ENCODE assay signal across 1 cellular context in the genomic region with DNA sequence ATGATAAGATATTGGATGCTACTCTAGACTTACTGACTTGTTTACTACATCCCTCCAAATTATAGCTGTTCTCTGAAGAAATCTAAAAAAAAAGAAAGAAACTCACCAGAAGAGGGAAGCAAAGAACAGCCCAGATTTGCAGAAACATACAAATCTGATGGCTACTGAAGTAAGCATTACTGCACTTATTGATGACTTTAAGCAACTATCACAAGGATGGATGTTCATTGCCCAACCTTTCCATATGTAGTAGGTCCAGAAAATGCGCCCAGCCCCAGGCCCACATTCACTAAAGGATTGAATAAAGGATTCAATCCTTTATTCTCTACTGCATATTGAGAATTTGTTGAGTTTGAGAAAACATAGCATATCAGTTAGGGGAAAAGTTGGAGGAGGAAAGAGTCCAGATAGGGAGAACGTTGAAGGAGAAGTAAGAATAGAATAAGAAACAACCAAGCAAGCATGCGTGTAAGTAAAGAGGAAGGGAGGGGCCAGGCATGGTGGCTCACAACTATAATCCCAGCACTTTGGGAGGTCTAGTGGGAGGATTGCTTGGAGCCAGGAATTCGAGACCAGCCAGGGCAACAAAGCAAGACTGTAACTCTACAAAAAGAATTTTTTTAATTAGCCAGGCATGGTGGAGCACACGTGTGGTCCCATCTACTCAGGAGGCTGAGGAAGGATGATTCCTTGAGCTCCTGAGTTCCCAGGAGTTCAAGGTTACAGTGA.
A peak's percentile ranks its signal among the peaks of the same experiment; 100 is the strongest.
TF ChIP-seq lines count a peak whose summit lies in the region.

No MANE protein-coding gene starts in this region.

TF ChIP-seq in GM12878, 131 proteins besides CTCF, POLR2A, EP300 and RAD21:
- 0 out of 2 replicates have a peak, but pooled peaks have one; percentile 23 for TF ChIP-seq CBX5 (IDR thresholded peaks at IDR 0.05; ENCODE audit: low read depth)
- TF ChIP-seq RAD51 (IDR thresholded peaks at IDR 0.05) = no peak
- TF ChIP-seq IRF4 (IDR thresholded peaks at IDR 0.05; ENCODE audit: low read depth, low read length) = no peak
- TF ChIP-seq ZNF384 (IDR thresholded peaks at IDR 0.05; ENCODE audit: borderline replicate concordance, low read depth, low read length) = 0 out of 2 replicates have a peak, but pooled peaks have one; percentile 25
- TF ChIP-seq SMC3 (IDR thresholded peaks at IDR 0.05; ENCODE audit: borderline replicate concordance, low read length) = peak; percentile 75; the same call in 1 of the 2 replicates
- TF ChIP-seq RBBP5 (conservative IDR thresholded peaks at IDR 0.05) = no peak
- no peak for TF ChIP-seq ZBTB4 (CRISPR knock-in tag; IDR thresholded peaks at IDR 0.05)
